8 cellular contexts compared by ENCODE assay signal in the genomic region with DNA sequence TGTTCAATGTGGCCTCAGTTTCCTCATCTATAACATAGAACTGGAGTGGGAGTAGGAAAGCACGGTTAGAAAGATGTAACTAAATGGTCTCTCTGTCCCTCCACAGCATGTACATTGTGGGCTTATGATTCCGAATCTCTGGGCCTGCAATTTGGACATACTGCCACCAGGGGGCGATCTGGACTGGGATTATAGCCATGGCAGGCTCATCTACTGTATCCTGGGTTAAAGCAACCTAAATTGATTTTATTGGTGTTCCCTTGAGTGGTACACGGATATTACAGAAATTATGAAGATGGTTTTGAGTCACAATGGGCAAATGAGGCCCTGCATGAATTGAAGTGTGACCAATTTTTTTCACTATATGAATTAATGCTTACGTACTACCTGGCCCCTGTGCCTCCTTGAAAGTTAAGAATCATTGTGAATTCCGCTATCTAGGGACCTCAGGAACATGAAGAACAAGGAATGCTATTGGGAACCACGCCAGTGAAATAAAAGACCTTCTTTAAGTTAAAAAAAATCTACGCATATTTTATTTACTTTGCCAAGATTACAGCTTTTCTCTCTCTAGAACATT. TPM values are rescaled to one million over a fixed set of nuclear protein-coding genes. Genes with fewer than 3 reads are reported as not detected.
DNase-seq lines count a peak whose midpoint lies in the region; ATAC-seq, FAIRE-seq and TF ChIP-seq lines count a peak whose summit lies in the region.

No MANE protein-coding gene starts in this region.

- H3K4me1 ChIP-seq in OCI-LY3 (ENCODE audit: low read length), result no peaks in the 10 kb centered on the region
- no peaks in the 10 kb centered on the region for H3K4me1 ChIP-seq in small intestine (ENCODE audit: control insufficient read depth in 2 of 2, insufficient read depth in 1 of 2, low read depth in 1 of 2, low read length in 1 of 2)

- H3K36me3 ChIP-seq in OCI-LY3 (replicated peaks; ENCODE audit: low read depth, low read length), result no peaks in the 10 kb centered on the region
- no peaks in the 10 kb centered on the region for H3K36me3 ChIP-seq in small intestine (ENCODE audit: control insufficient read depth in 2 of 2, insufficient read depth in 2 of 2, low read length in 2 of 2)

- H3K9ac ChIP-seq in OCI-LY3 (ENCODE audit: low read length), result no peak overlapping the region

- H3K27me3 ChIP-seq in OCI-LY3 (ENCODE audit: low read depth, low read length) (peaks cover 60% of the 10 kb centered on the region), small intestine (ENCODE audit: control insufficient read depth in 2 of 2, insufficient read depth in 2 of 2, low read length in 2 of 2) (peaks cover 0 to 9% of the 10 kb centered on the region in 2 donors)

- ATAC-seq in HG03139 (IDR thresholded peaks at IDR 0.05; ENCODE audit: unreplicated experiment), result no peak
- no peak for ATAC-seq in Right ventricle myocardium superior (ENCODE audit: poor library complexity)

- no peak overlapping the region for H3K4me3 ChIP-seq in OCI-LY3 (ENCODE audit: low read length)
- H3K4me3 ChIP-seq in cardiac fibroblast (replicated peaks in 1 of 2; ENCODE audit: low read depth in 2 of 2, low read length in 2 of 2), result no peak overlapping the region
- no peak overlapping the region for H3K4me3 ChIP-seq in small intestine (ENCODE audit: low read depth in 1 of 2, low read length in 2 of 2)

- H3K27ac ChIP-seq in OCI-LY3 (ENCODE audit: low read length) (no peak overlapping the region), small intestine (ENCODE audit: low read depth in 1 of 2, low read length in 1 of 2) (no peak overlapping the region)

- H2AFZ ChIP-seq in OCI-LY3 (ENCODE audit: low read depth, low read length), result no peak overlapping the region

- H3K9me3 ChIP-seq in OCI-LY3 (ENCODE audit: insufficient read depth, low read length) (peaks cover 9% of the 10 kb centered on the region), small intestine (ENCODE audit: control insufficient read depth, low read depth) (no peaks in the 10 kb centered on the region)

- H3K79me2 ChIP-seq in OCI-LY3 (ENCODE audit: low read length), result no peaks in the 10 kb centered on the region

- no peaks in the 10 kb centered on the region for H4K20me1 ChIP-seq in OCI-LY3 (ENCODE audit: insufficient read depth, low read length)

- WGBS in small intestine, 3 donors, result 53 to 60% (median 59%) methylated on average over 8 of the region's 8 CpGs

- H3K4me2 ChIP-seq in OCI-LY3 (ENCODE audit: low read length), result no peak overlapping the region

- intact Hi-C loops in Right ventricle myocardium superior (cut with DNase I), result no loop called here

- no peak for FAIRE-seq in small intestine (lab: Jason Lieb, UNC)

- peak; percentile 80 for TF ChIP-seq CTCF in GM12873 (IDR thresholded peaks at IDR 0.05; ENCODE audit: insufficient read depth, low read depth, low read length, missing control alignments)
- TF ChIP-seq CTCF in OCI-LY3 (IDR thresholded peaks at IDR 0.05; ENCODE audit: low read depth, low read length), result peak; percentile 88
- peak; percentile 74 for TF ChIP-seq CTCF in cardiac fibroblast (IDR thresholded peaks at IDR 0.05; ENCODE audit: low read depth, low read length)

- peak in 1 of 2 donors; percentile 42 for DNase-seq in cardiac fibroblast (ENCODE audit: low read depth in 2 of 2)
- peak; percentile 59 for DNase-seq in small intestine
- DNase-seq in glomerular visceral epithelial cell (ENCODE audit: extremely low spot score), result no peak
- no peak for DNase-seq in HuH-7 (ENCODE audit: low spot score)
- DNase-seq in Right ventricle myocardium superior, result no peak

RNA-seq across cellular contexts. Expression of a gene that starts 32.9 kb away (rescaled TPM):
- 100 to 1,000 TPM; 201 to 526 (median 507) TPM for polyA plus RNA-seq in small intestine
- 63.5 TPM for total RNA-seq in Right ventricle myocardium superior

RNA-seq across cellular contexts. Expression of a gene that starts 33.2 kb away (rescaled TPM):
- polyA plus RNA-seq in small intestine, result 100 to 1,000 TPM; 213 to 549 (median 397) TPM
- 60.3 TPM for total RNA-seq in Right ventricle myocardium superior
